Comparison of ENCODE assay signal across 29 cellular contexts in genomic region chr6:33339193-33339592, GRCh38.
"Had no signal": no experiment of that assay in that cellular context is flagged by ENCODE, and none has a peak within 500 bp of the region (broad histone marks: within the 10 kb centered on the region; RNA-seq: fewer than 3 reads in every experiment).

No MANE protein-coding gene starts in this region.

- FAIRE-seq: keratinocyte, pancreas had no signal

- H3K4me3 Mint-ChIP-seq: naive thymus-derived CD8-positive, alpha-beta T cell; nephron; neural crest cell had no signal

- H3K4me3 ChIP-seq: lower lobe of right lung, pancreas, prostate gland, skin epidermis, spleen, stomach, testis, thyroid gland, transverse colon, upper lobe of left lung, vagina had no signal

- H3K27ac ChIP-seq: lower lobe of right lung, pancreas, prostate gland, skin epidermis, spleen, stomach, testis, thyroid gland, transverse colon, upper lobe of left lung, vagina had no signal

- H3K27me3 ChIP-seq: pancreas, spleen, stomach, testis, thyroid gland, transverse colon, upper lobe of left lung, vagina had no signal

- H3K27me3 Mint-ChIP-seq: naive thymus-derived CD8-positive, alpha-beta T cell had no signal

- H3K36me3 ChIP-seq: lower lobe of right lung, pancreas, prostate gland, spleen, stomach, thyroid gland, transverse colon, upper lobe of left lung, vagina had no signal

- H3K36me3 Mint-ChIP-seq: naive thymus-derived CD8-positive, alpha-beta T cell had no signal

- H3K4me1 ChIP-seq: pancreas, prostate gland, stomach, testis, transverse colon, vagina had no signal

- H3K9me3 ChIP-seq: lower lobe of right lung, pancreas, prostate gland, spleen, stomach, testis, thyroid gland, transverse colon, upper lobe of left lung, vagina had no signal

- H3K27ac Mint-ChIP-seq: nephron had no signal

- ATAC-seq: left cardiac atrium; left lobe of liver; lower lobe of right lung; naive thymus-derived CD8-positive, alpha-beta T cell; pancreas; right cardiac atrium; sciatic nerve; stimulated activated naive CD8-positive, alpha-beta T cell treated with anti-CD3 and anti-CD28 coated beads, Interleukin-15, Interleukin-2, amounts not matched to agents 100 U/mL and 50 U/mL, for 24 hours had no signal

- H3K9me3 Mint-ChIP-seq: nephron, neural crest cell had no signal

- DNase-seq: hippocampal formation; kidney glomerular epithelial cell; left cardiac atrium; lower lobe of right lung; mammary epithelial cell; mesenchymal stem cell; naive thymus-derived CD8-positive, alpha-beta T cell; nucleus accumbens; pancreas; posterior cingulate gyrus; retina; right cardiac atrium; spleen; stimulated activated CD4-positive, alpha-beta T cell treated with anti-CD3 and anti-CD28 coated beads, Interleukin-1b, Interleukin-23, amount 100 ng/mL, for 48 hours; stimulated activated CD4-positive, alpha-beta T cell treated with anti-CD3 and anti-CD28 coated beads, Interleukin-2, amount 100 ng/mL, for 48 hours; stimulated activated naive CD8-positive, alpha-beta T cell treated with anti-CD3 and anti-CD28 coated beads, Interleukin-15, Interleukin-2, amounts not matched to agents 100 U/mL and 50 U/mL, for 24 hours; stomach; testis; thyroid gland; transverse colon; upper lobe of left lung had no signal

- H3K4me1 Mint-ChIP-seq: nephron, neural crest cell had no signal
